24 cellular contexts compared by ENCODE assay signal in the genomic region with DNA sequence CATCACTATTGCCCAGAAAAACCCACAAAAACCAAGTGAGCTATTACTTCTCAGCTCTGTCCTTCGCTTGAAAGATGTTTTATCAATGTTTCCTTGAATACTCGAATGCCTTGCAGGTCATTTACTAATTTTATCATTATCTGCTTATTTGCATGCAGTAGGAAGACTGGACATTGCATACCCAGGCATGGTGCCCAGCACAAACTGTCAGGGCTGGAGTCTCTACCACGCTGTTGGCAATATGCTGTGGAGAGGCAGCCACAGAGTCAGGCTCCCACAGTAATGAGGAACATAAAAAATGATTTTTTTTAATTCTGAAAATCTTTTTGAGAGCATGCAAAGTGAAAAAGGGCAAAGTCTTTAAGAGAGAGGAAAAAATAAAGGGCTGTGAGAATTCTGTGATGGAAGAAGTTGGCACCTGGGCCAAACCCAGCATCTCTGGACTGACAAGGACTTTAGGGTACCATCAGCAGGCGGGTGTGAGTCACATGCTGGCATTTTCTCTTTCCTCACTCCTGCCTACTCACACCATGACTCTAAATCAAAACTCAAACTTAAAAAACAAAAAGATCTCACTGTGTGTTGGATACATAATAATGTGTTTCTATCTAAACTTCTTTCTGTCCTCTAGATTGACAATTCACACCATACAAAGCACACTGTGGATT.
"Had no signal": no experiment of that assay in that cellular context is flagged by ENCODE, and none has a peak within 500 bp of the region (broad histone marks: within the 10 kb centered on the region; RNA-seq: fewer than 3 reads in every experiment).

No MANE protein-coding gene starts in this region.

- H3K4me1 ChIP-seq: lower lobe of right lung, right lobe of liver, stomach, testis, thyroid gland, transverse colon, upper lobe of left lung, vagina had no signal

- H3K36me3 ChIP-seq: lower lobe of right lung, neural progenitor cell, ovary, right lobe of liver, stomach, thyroid gland, transverse colon, upper lobe of left lung, vagina had no signal

- ATAC-seq: lower lobe of right lung; natural killer cell; right lobe of liver; stimulated activated naive B cell treated with anti-CD40 and anti-IgM and Interleukin-4, amounts not matched to agents 10 μg/mL and 1 μg/mL and 100 μg/mL, for 72 hours; stimulated activated naive CD8-positive, alpha-beta T cell treated with anti-CD3 and anti-CD28 coated beads, Interleukin-15, Interleukin-2, amounts not matched to agents 100 U/mL and 50 U/mL, for 24 hours had no signal

- H3K9me3 ChIP-seq: lower lobe of right lung, ovary, right lobe of liver, stomach, testis, thyroid gland, transverse colon, upper lobe of left lung, vagina had no signal

- H3K27me3 ChIP-seq: hepatocyte, neural progenitor cell, right lobe of liver, stomach, testis, thyroid gland, transverse colon, upper lobe of left lung, vagina had no signal

- H3K4me3 ChIP-seq: hepatocyte, lower lobe of right lung, neural progenitor cell, ovary, right lobe of liver, smooth muscle cell, stomach, testis, thyroid gland, transverse colon, upper lobe of left lung, vagina had no signal

- H3K27ac ChIP-seq: hepatocyte, lower lobe of right lung, neural progenitor cell, ovary, right lobe of liver, stomach, testis, thyroid gland, transverse colon, upper lobe of left lung, vagina had no signal

- DNase-seq: head of caudate nucleus; islet precursor cell; lower lobe of right lung; mammary epithelial cell; mesenchymal stem cell; naive B cell; natural killer cell; nephron progenitor cell; ovary; retina; right lobe of liver; stimulated activated CD4-positive, alpha-beta T cell treated with anti-CD3 and anti-CD28 coated beads, Interleukin-1b, Interleukin-23, amount 100 ng/mL, for 48 hours; stimulated activated CD4-positive, alpha-beta T cell treated with anti-CD3 and anti-CD28 coated beads, Interleukin-2, amount 100 ng/mL, for 48 hours; stimulated activated naive B cell treated with anti-CD40 and anti-IgM and Interleukin-4, amounts not matched to agents 10 μg/mL and 1 μg/mL and 100 μg/mL, for 72 hours; stimulated activated naive CD8-positive, alpha-beta T cell treated with anti-CD3 and anti-CD28 coated beads, Interleukin-15, Interleukin-2, amounts not matched to agents 100 U/mL and 50 U/mL, for 24 hours; stomach; testis; thyroid gland; transverse colon; upper lobe of left lung had no signal
